In the genomic region with DNA sequence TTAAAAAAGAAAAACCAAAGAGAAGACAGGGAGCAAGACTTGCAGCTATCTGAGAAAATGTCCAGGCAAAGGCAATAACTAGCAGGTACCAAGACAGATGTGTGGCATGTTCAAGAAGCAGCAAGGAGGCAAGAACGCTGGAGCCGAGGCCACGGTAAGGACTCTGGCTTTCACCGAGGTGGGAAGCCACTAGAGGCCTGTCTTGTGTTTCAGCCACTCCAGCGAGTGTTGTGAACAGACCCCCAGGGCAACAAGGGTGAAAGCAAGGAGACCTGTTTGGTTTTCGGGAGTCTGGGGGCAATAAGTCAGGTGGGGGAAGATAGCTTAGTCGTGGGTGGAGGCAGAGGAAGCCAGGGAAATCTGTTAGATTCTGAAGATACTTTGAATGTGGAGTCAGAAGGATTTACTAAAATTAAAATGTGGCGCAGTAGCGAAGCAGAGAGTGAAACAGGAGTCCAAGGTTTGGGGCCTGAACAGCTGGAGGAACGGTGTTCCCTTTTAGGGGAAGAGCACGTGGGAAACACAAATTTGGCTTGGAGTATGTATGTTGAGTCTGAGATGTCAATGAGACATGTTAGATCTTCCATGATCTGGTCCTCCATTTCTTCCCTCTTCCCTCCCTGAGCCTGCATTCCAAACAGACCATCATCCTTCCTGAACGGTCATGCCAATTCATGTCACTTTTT, we compare ENCODE assay signal across 13 cellular contexts. TPM values are rescaled to one million over a fixed set of nuclear protein-coding genes. Genes with fewer than 3 reads are reported as not detected.
DNase-seq lines count a peak whose midpoint lies in the region; ATAC-seq and TF ChIP-seq lines count a peak whose summit lies in the region.
"Had no signal": no experiment of that assay in that cellular context is flagged by ENCODE, and none has a peak within 500 bp of the region (broad histone marks: within the 10 kb centered on the region; RNA-seq: fewer than 3 reads in every experiment).

No MANE protein-coding gene starts in this region.

- H3K4me1 ChIP-seq in IMR-90 (ENCODE audit: control insufficient read depth, insufficient read depth, low read length), result peaks cover 48% of the 10 kb centered on the region

- DNase-seq in CD14-positive monocyte (ENCODE audit: low spot score) (no peak), IMR-90 (no peak), choroid plexus epithelial cell (ENCODE audit: low read depth) (no peak), osteocyte (ENCODE audit: extremely low spot score, unreplicated experiment) (no peak), GF-D8 (lab: John Stamatoyannopoulos, UW) (no peak), lower leg skin (ENCODE audit: low spot score in 2 of 2) (no peak)
- DNase-seq: COR-L47, H7, NCI-H187 treated with DMSO at 0.1 percent for 48 hours, small intestine, SW 1271 had no signal

- no peak overlapping the region for H2AK9ac ChIP-seq in IMR-90 (replicated peaks; ENCODE audit: low read depth, low read length, poor library complexity)

- H3K4me3 Mint-ChIP-seq in CD14-positive monocyte (no peak overlapping the region), osteocyte (ENCODE audit: unreplicated experiment) (peak overlapping the region; percentile 92)

- H3K18ac ChIP-seq in IMR-90 (ENCODE audit: low read depth, low read length), result no peak overlapping the region

- H3K4me1 Mint-ChIP-seq in CD14-positive monocyte (peaks cover 72% of the 10 kb centered on the region), osteocyte (ENCODE audit: unreplicated experiment) (peaks cover 89% of the 10 kb centered on the region)

- no peak for TF ChIP-seq CTCF in CD14-positive monocyte (IDR thresholded peaks at IDR 0.05)
- TF ChIP-seq CTCF in IMR-90 (conservative IDR thresholded peaks at IDR 0.05; ENCODE audit: low read depth, low read length), result no peak
- TF ChIP-seq CTCF in choroid plexus epithelial cell (conservative IDR thresholded peaks at IDR 0.05; ENCODE audit: low read depth, low read length), result no peak
- no peak for TF ChIP-seq CTCF in osteocyte (IDR thresholded peaks at IDR 0.05)
- TF ChIP-seq CTCF in lower leg skin (IDR thresholded peaks at IDR 0.05), result no peak

- H2BK15ac ChIP-seq in IMR-90 (ENCODE audit: low read depth, low read length), result no peak overlapping the region

- WGBS in IMR-90 (ENCODE audit: extremely low coverage in 2 of 2, insufficient read length in 1 of 2), 2 experiments, result 92% methylated on average over 9 of the region's 12 CpGs; no CpG with 5 or more reads in 1 of the 2 experiments
- 80 to 85% methylated on average over 12 of the region's 12 CpGs for WGBS in lower leg skin, 2 donors

- H3K27ac Mint-ChIP-seq in CD14-positive monocyte (peak overlapping the region in 6 of 7 donors; percentile 8 to 55 (median 45)), osteocyte (ENCODE audit: unreplicated experiment) (peak overlapping the region; percentile 71)

- H3K23ac ChIP-seq in IMR-90 (ENCODE audit: low read depth, low read length), result peak overlapping the region; percentile 88

- intact Hi-C loops in CD14-positive monocyte (cut with micrococcal nuclease), result no loop called here
- intact Hi-C loops in IMR-90 (cut with micrococcal nuclease), result loop anchor here (2.0 kb wide), 1 partner anchor 19 kb away; no protein-coding TSS in a partner anchor
- intact Hi-C loops in lower leg skin (cut with DNase I; ENCODE audit: low total_unique reads), result no loop called here

- dilution Hi-C loops in IMR-90 (cut with HindIII; ENCODE audit: low sequenced_read_pairs, unreplicated experiment), result no loop called here

- H3K36me3 ChIP-seq in IMR-90 (ENCODE audit: control insufficient read depth, insufficient read depth, low read length), result peaks cover 74% of the 10 kb centered on the region

- H3K27ac ChIP-seq in IMR-90 (ENCODE audit: insufficient read depth, low read length), result peak overlapping the region; percentile 17; the same call in 1 of the 2 replicates

- peak overlapping the region; percentile 18 for H2BK5ac ChIP-seq in IMR-90 (ENCODE audit: low read depth, low read length, poor library complexity, severe bottlenecking)

- peaks cover 64 to 68% of the 10 kb centered on the region in 2 donors for H3K36me3 Mint-ChIP-seq in CD14-positive monocyte
- peaks cover 54% of the 10 kb centered on the region for H3K36me3 Mint-ChIP-seq in osteocyte (ENCODE audit: unreplicated experiment)

- H3K14ac ChIP-seq in IMR-90 (replicated peaks; ENCODE audit: low read depth, low read length), result peak overlapping the region; percentile 35; the same call in 1 of the 2 replicates

- H3K9me3 Mint-ChIP-seq in CD14-positive monocyte, result no peaks in the 10 kb centered on the region
- no peaks in the 10 kb centered on the region for H3K9me3 Mint-ChIP-seq in osteocyte (ENCODE audit: unreplicated experiment)

- H3K56ac ChIP-seq in IMR-90 (ENCODE audit: extremely low read depth, insufficient read depth, low read length), result no peak overlapping the region

- H4K91ac ChIP-seq in IMR-90 (ENCODE audit: insufficient read depth, low read depth, low read length), result no peak overlapping the region

- H3K9me3 ChIP-seq in IMR-90 (ENCODE audit: control insufficient read depth, insufficient read depth, low read length), result no peaks in the 10 kb centered on the region

- peak overlapping the region; percentile 19; the same call in 1 of the 2 replicates for H3K4me2 ChIP-seq in IMR-90 (ENCODE audit: low read depth, low read length)

- POLR2A ChIA-PET in IMR-90 (lab: Charles Lee; ENCODE audit: unreplicated experiment), result no interaction called here

- peak overlapping the region; percentile 3; the same call in 1 of the 2 replicates for H2AK5ac ChIP-seq in IMR-90 (ENCODE audit: low read depth, low read length)

- H3K9ac ChIP-seq in IMR-90 (ENCODE audit: low read depth, low read length), result no peak overlapping the region

- ATAC-seq in IMR-90 (ENCODE audit: low read depth) (no peak), GM19463 (IDR thresholded peaks at IDR 0.05; ENCODE audit: unreplicated experiment) (no peak), HG02870 (IDR thresholded peaks at IDR 0.05; ENCODE audit: unreplicated experiment) (no peak)

- TF ChIP-seq POLR2A in IMR-90 (IDR thresholded peaks at IDR 0.05; ENCODE audit: low read depth, low read length) (no peak), lower leg skin (IDR thresholded peaks at IDR 0.05) (no peak)

- no peaks in the 10 kb centered on the region for H3K27me3 ChIP-seq in IMR-90 (ENCODE audit: control insufficient read depth, insufficient read depth, low read length)

- H3K79me1 ChIP-seq in IMR-90 (ENCODE audit: low read depth in 1 of 2, low read length in 2 of 2), result peaks cover 0 to 62% of the 10 kb centered on the region in 2 experiments; a peak in 3 of 4 replicates

- no TSS peak for BruUV-seq in IMR-90 (replicated peaks; lab: Mats Ljungman, UMichigan)

- in situ Hi-C loops in IMR-90 (cut with MboI; ENCODE audit: low sequenced_read_pairs), result no loop called here

- no peak overlapping the region for H3K4me3 ChIP-seq in IMR-90 (ENCODE audit: insufficient read depth, low read depth, low read length)
- peak overlapping the region; percentile 12 for H3K4me3 ChIP-seq in choroid plexus epithelial cell (ENCODE audit: low read depth, low read length)
- H3K4me3 ChIP-seq in lower leg skin (ENCODE audit: low read depth, poor library complexity, severe bottlenecking), result no peak overlapping the region

- no peak overlapping the region for H2AFZ ChIP-seq in IMR-90 (replicated peaks; ENCODE audit: low read length, poor library complexity)

- H3K4ac ChIP-seq in IMR-90 (ENCODE audit: low read depth, low read length), result no peak overlapping the region; the same call in 1 of the 2 replicates

- H4K5ac ChIP-seq in IMR-90 (ENCODE audit: low read depth, low read length), result no peak overlapping the region

- H4K8ac ChIP-seq in IMR-90 (ENCODE audit: low read depth in 2 of 2, low read length in 2 of 2), result peak overlapping the region in 1 of 2 experiments; percentile 82; a peak in 2 of 4 replicates

- H3K9me1 ChIP-seq in IMR-90 (ENCODE audit: insufficient read depth, low read length), result peaks cover 44% of the 10 kb centered on the region

- no peak overlapping the region for H2BK120ac ChIP-seq in IMR-90 (ENCODE audit: low read depth, low read length)

- H2BK20ac ChIP-seq in IMR-90 (ENCODE audit: low read depth, low read length), result no peak overlapping the region

- H3K27me3 Mint-ChIP-seq in CD14-positive monocyte (ENCODE audit: low read depth in 3 of 3), result peaks cover 0 to 4% (median 0%) of the 10 kb centered on the region in 3 donors
- H3K27me3 Mint-ChIP-seq in osteocyte (ENCODE audit: unreplicated experiment), result no peaks in the 10 kb centered on the region

- TF ChIP-seq RAD21 in IMR-90 (IDR thresholded peaks at IDR 0.05; ENCODE audit: low read length), result no peak

- H4K20me1 ChIP-seq in IMR-90 (ENCODE audit: insufficient read depth, low read length), result peaks cover 76% of the 10 kb centered on the region

- CTCF ChIA-PET in IMR-90 (lab: Yijun Ruan, JAX), result no interaction called here

TF ChIP-seq in IMR-90, 13 proteins besides CTCF, POLR2A, EP300 and RAD21:
- TF ChIP-seq MAFK (IDR thresholded peaks at IDR 0.05; ENCODE audit: low read depth, low read length) (no peak), CHD1 (IDR thresholded peaks at IDR 0.05; ENCODE audit: low read depth, low read length) (no peak), FOS (IDR thresholded peaks at IDR 0.05; ENCODE audit: low read depth, low read length) (no peak), RFX5 (IDR thresholded peaks at IDR 0.05; ENCODE audit: low read depth, low read length) (no peak)
TF ChIP-seq in IMR-90: peak in this region for 0.

RNA-seq across cellular contexts. Expression of a gene that starts 3.1 kb away (rescaled TPM):
- polyA plus RNA-seq in CD14-positive monocyte (100 to 1,000 TPM; 243 to 251 TPM), IMR-90 (2012; rRNA removed) (725 and 739 TPM in 2 replicates)
- total RNA-seq in IMR-90 (2012; rRNA removed) (782 and 992 TPM in 2 replicates), osteocyte (533 and 537 TPM in 2 replicates), lower leg skin (100 to 1,000 TPM in 3 of 4 donors, 10 to 100 TPM in 1; 83.2 to 163 (median 144) TPM)
- 709 and 1,014 TPM in 2 replicates for polyA plus RNA-seq in IMR-90 (2012; cell fraction: cytosol; rRNA removed)
- 487 and 886 TPM in 2 replicates for polyA plus RNA-seq in IMR-90 (2012; cell fraction: nucleus; rRNA removed; ENCODE audit: low replicate concordance)
